Comparison of ENCODE assay signal across 11 cellular contexts in the genomic region with DNA sequence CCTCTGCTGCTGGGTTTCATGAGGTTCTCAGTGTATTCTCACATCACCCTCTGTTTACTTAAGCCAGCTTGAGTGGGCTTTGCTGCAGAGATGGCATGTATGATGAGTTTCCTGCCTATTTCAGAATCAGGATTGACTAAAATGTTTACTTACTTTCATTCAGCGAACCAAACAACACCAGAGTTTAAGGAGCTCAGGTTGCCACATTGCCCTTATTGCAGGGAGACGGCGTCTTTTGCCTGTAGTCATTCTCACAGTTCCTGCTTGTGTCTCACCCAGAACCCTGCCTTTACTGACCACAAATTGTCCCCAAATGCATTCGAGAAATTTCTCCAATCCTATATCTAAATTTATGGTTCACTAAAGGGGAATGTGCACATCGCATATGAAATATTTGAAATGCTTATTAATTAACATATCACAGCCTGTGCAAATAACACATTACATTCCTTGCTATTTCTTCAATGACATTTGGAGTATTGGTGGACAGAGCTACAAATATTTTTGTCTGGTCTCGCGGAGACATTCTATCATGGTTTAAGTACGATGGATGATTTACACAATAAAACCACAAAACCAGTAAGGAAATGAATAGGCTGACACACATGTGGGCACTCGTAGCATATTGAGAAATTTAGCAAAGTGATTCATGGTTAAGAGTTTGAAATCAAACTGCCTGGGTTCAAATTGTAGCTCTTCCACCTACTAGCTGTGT.
DNase-seq lines count a peak whose midpoint lies in the region; ATAC-seq and TF ChIP-seq lines count a peak whose summit lies in the region.
"Had no signal": no experiment of that assay in that cellular context is flagged by ENCODE, and none has a peak within 500 bp of the region (broad histone marks: within the 10 kb centered on the region; RNA-seq: fewer than 3 reads in every experiment).

No MANE protein-coding gene starts in this region.

- H3K4me3 ChIP-seq in choroid plexus epithelial cell (ENCODE audit: low read depth, low read length), result no peak overlapping the region
- H3K4me3 ChIP-seq: left lung had no signal

- H3K9me3 Mint-ChIP-seq in activated CD8-positive, alpha-beta memory T cell treated with anti-CD3 and anti-CD28 coated beads, Interleukin-2, amount 10 ng/mL, durations not matched to agents 7 days and 5 days (ENCODE audit: low read depth), result no peaks in the 10 kb centered on the region

- DNase-seq in activated CD8-positive, alpha-beta memory T cell treated with anti-CD3 and anti-CD28 coated beads, Interleukin-2, amount 10 ng/mL, durations not matched to agents 7 days and 5 days, result no peak
- DNase-seq in activated CD8-positive, alpha-beta memory T cell treated with anti-CD3 and anti-CD28 coated beads for 24 hours, result no peak
- DNase-seq in RPMI7951 (ENCODE audit: low read depth) (peak; percentile 80), choroid plexus epithelial cell (ENCODE audit: low read depth) (peak; percentile 88), NCI-H1105 (lab: John Stamatoyannopoulos, UW) (no peak), DMS53 (lab: John Stamatoyannopoulos, UW) (no peak)
- DNase-seq in stimulated activated naive CD8-positive, alpha-beta T cell treated with anti-CD3 and anti-CD28 coated beads, Interleukin-15, Interleukin-2, amounts not matched to agents 100 U/mL and 50 U/mL, for 24 hours, result peak; percentile 11
- DNase-seq: left lung, NCI-H146, Right ventricle myocardium superior had no signal

- CTCF ChIA-PET in activated CD8-positive, alpha-beta memory T cell treated with anti-CD3 and anti-CD28 coated beads, Interleukin-2, amount 10 ng/mL, durations not matched to agents 7 days and 5 days (lab: Charles Lee), result interaction anchor here (1.2 to 2.0 kb wide), 4 partner anchors 22 to 114 kb away, joined by 3 to 5 read pairs (median 4); no protein-coding TSS in a partner anchor

- no peak for TF ChIP-seq CTCF in choroid plexus epithelial cell (conservative IDR thresholded peaks at IDR 0.05; ENCODE audit: low read depth, low read length)

- H3K27ac Mint-ChIP-seq in activated CD8-positive, alpha-beta memory T cell treated with anti-CD3 and anti-CD28 coated beads, Interleukin-2, amount 10 ng/mL, durations not matched to agents 7 days and 5 days, result peak overlapping the region; percentile 61

- ATAC-seq in activated CD8-positive, alpha-beta memory T cell treated with anti-CD3 and anti-CD28 coated beads, Interleukin-2, amount 10 ng/mL, durations not matched to agents 7 days and 5 days, result peak; percentile 46
- ATAC-seq in stimulated activated naive CD8-positive, alpha-beta T cell treated with anti-CD3 and anti-CD28 coated beads, Interleukin-15, Interleukin-2, amounts not matched to agents 100 U/mL and 50 U/mL, for 24 hours, result peak; percentile 47
- ATAC-seq in HG02840 (IDR thresholded peaks at IDR 0.05; ENCODE audit: low FRiP score, unreplicated experiment), result no peak
- ATAC-seq: left lung had no signal

- H3K27me3 Mint-ChIP-seq in activated CD8-positive, alpha-beta memory T cell treated with anti-CD3 and anti-CD28 coated beads, Interleukin-2, amount 10 ng/mL, durations not matched to agents 7 days and 5 days, result peaks cover 2% of the 10 kb centered on the region

- peaks cover 2% of the 10 kb centered on the region for H3K36me3 Mint-ChIP-seq in activated CD8-positive, alpha-beta memory T cell treated with anti-CD3 and anti-CD28 coated beads, Interleukin-2, amount 10 ng/mL, durations not matched to agents 7 days and 5 days

- H3K4me1 Mint-ChIP-seq in activated CD8-positive, alpha-beta memory T cell treated with anti-CD3 and anti-CD28 coated beads, Interleukin-2, amount 10 ng/mL, durations not matched to agents 7 days and 5 days, result peaks cover 48% of the 10 kb centered on the region

- H3K4me3 Mint-ChIP-seq in activated CD8-positive, alpha-beta memory T cell treated with anti-CD3 and anti-CD28 coated beads, Interleukin-2, amount 10 ng/mL, durations not matched to agents 7 days and 5 days, result peak overlapping the region; percentile 3

Comparison
In these comparisons a context has a peak if more than half of its experiments do, and no peak if none do; other contexts are left out.
1. DNase-seq: peak in RPMI7951 (single experiment), choroid plexus epithelial cell (single experiment) and stimulated activated naive CD8-positive, alpha-beta T cell treated with anti-CD3 and anti-CD28 coated beads, Interleukin-15, Interleukin-2, amounts not matched to agents 100 U/mL and 50 U/mL, for 24 hours (single experiment); none in activated CD8-positive, alpha-beta memory T cell treated with anti-CD3 and anti-CD28 coated beads, Interleukin-2, amount 10 ng/mL, durations not matched to agents 7 days and 5 days (single experiment), activated CD8-positive, alpha-beta memory T cell treated with anti-CD3 and anti-CD28 coated beads for 24 hours (single experiment), NCI-H1105 (single experiment) and DMS53 (single experiment).